1 cellular context compared by ENCODE assay signal in genomic region chr2:23449413-23449812, GRCh38.
TF ChIP-seq lines count a peak whose summit lies in the region.

No MANE protein-coding gene starts in this region.

TF ChIP-seq in K562, 482 proteins besides CTCF, POLR2A, EP300 and RAD21 (continued from another document):
- TF ChIP-seq USF1 (CRISPR knock-in tag; IDR thresholded peaks at IDR 0.05) (peak; percentile 34; the same call in 1 of the 2 replicates), ZNF639 (CRISPR knock-in tag; conservative IDR thresholded peaks at IDR 0.05 in 1 of 2, IDR thresholded peaks at IDR 0.05 in 1 of 2) (peak in 1 of 2 experiments; percentile 68; a peak in 1 of 4 replicates), BHLHE40 (IDR thresholded peaks at IDR 0.05; ENCODE audit: low read length) (peak; percentile 66), SMAD4 (CRISPR knock-in tag; conservative IDR thresholded peaks at IDR 0.05) (no peak), ZBTB11 (CRISPR knock-in tag; IDR thresholded peaks at IDR 0.05) (no peak), ZNF589 (CRISPR knock-in tag; IDR thresholded peaks at IDR 0.05; ENCODE audit: low read depth) (peak; percentile 46; the same call in 1 of the 2 replicates)
